Comparison of ENCODE assay signal across 12 cellular contexts in genomic region chr11:69463181-69463891, GRCh38. TPM values are rescaled to one million over a fixed set of nuclear protein-coding genes. Genes with fewer than 3 reads are reported as not detected.
DNase-seq lines count a peak whose midpoint lies in the region; ATAC-seq and TF ChIP-seq lines count a peak whose summit lies in the region.
"Had no signal": no experiment of that assay in that cellular context is flagged by ENCODE, and none has a peak within 500 bp of the region (broad histone marks: within the 10 kb centered on the region; RNA-seq: fewer than 3 reads in every experiment).

No MANE protein-coding gene starts in this region.

- 52% methylated on average over 4 of the region's 12 CpGs for WGBS in right lobe of liver (ENCODE audit: insufficient coverage, low coverage, low lambda C conversion rate, missing lambda C conversion rate)
- 43% methylated on average over 12 of the region's 12 CpGs; no CpG with 5 or more reads in 1 of the 2 donors for WGBS in transverse colon (ENCODE audit: low coverage in 1 of 2), 2 donors

- H4K20me1 ChIP-seq in OCI-LY7 (ENCODE audit: insufficient read depth, low read length): no peaks in the 10 kb centered on the region

- no peak overlapping the region for H3K4me2 ChIP-seq in OCI-LY7 (ENCODE audit: low read length)

- TF ChIP-seq POLR2A in right lobe of liver (IDR thresholded peaks at IDR 0.05) (no peak), transverse colon (IDR thresholded peaks at IDR 0.05) (no peak)

- in situ Hi-C loops in transverse colon (cut with MboI; ENCODE audit: low pct_ligation_motif_present in 1 of 4, low pct_unique_long_range_greater_than_20kb in 1 of 4, low sequenced_read_pairs in 3 of 4): no loop called here

- POLR2A ChIA-PET in OCI-LY7 (lab: Charles Lee): no interaction called here

- H3K36me3 ChIP-seq in right lobe of liver: no peaks in the 10 kb centered on the region
- H3K36me3 ChIP-seq in transverse colon: no peaks in the 10 kb centered on the region
- H3K36me3 ChIP-seq in OCI-LY7 (ENCODE audit: insufficient read depth, low read length): no peaks in the 10 kb centered on the region

- no peak overlapping the region for H3K4me3 Mint-ChIP-seq in dendritic cell treated with granulocyte-macrophage colony-stimulating factor and Interleukin-4, amounts not matched to agents 40 ng/mL and 50 ng/mL, for 4 days
- H3K4me3 Mint-ChIP-seq: activated T-cell treated with anti-CD3 and anti-CD28 coated beads, Interleukin-2, amount 50 U/mL, for 72 hours had no signal

- no peaks in the 10 kb centered on the region for H3K9me2 ChIP-seq in OCI-LY7 (ENCODE audit: insufficient read depth, low read length)

- no peaks in the 10 kb centered on the region for H3K36me3 Mint-ChIP-seq in dendritic cell treated with granulocyte-macrophage colony-stimulating factor and Interleukin-4, amounts not matched to agents 40 ng/mL and 50 ng/mL, for 4 days (ENCODE audit: low read depth)

- no TSS peak for BruUV-seq in OCI-LY7 (replicated peaks; lab: Mats Ljungman, UMichigan)

- H3K9me3 Mint-ChIP-seq in dendritic cell treated with granulocyte-macrophage colony-stimulating factor and Interleukin-4, amounts not matched to agents 40 ng/mL and 50 ng/mL, for 4 days: peaks cover 19% of the 10 kb centered on the region

- intact Hi-C loops in dendritic cell treated with granulocyte-macrophage colony-stimulating factor and Interleukin-4, amounts not matched to agents 40 ng/mL and 50 ng/mL, for 4 days (cut with micrococcal nuclease): no loop called here
- intact Hi-C loops in right lobe of liver (cut with DNase I) (no loop called here), transverse colon (cut with DNase I; ENCODE audit: low total_unique reads) (no loop called here), OCI-LY7 (cut with micrococcal nuclease; ENCODE audit: unreplicated experiment) (no loop called here)

- H3K27ac Mint-ChIP-seq in dendritic cell treated with granulocyte-macrophage colony-stimulating factor and Interleukin-4, amounts not matched to agents 40 ng/mL and 50 ng/mL, for 4 days: peak overlapping the region; percentile 45
- H3K27ac Mint-ChIP-seq: activated T-cell treated with anti-CD3 and anti-CD28 coated beads, Interleukin-2, amount 50 U/mL, for 72 hours had no signal

- H3K4me1 ChIP-seq in right lobe of liver (peaks cover 0 to 5% (median 0%) of the 10 kb centered on the region in 4 donors), transverse colon (peaks cover 11 to 54% (median 44%) of the 10 kb centered on the region in 4 donors), OCI-LY7 (ENCODE audit: insufficient read depth, low read length, poor library complexity, severe bottlenecking) (no peaks in the 10 kb centered on the region)

- CTCF ChIA-PET in OCI-LY7 (lab: Charles Lee; ENCODE audit: unreplicated experiment): no interaction called here

- H3K27me3 Mint-ChIP-seq in dendritic cell treated with granulocyte-macrophage colony-stimulating factor and Interleukin-4, amounts not matched to agents 40 ng/mL and 50 ng/mL, for 4 days: peaks cover 37% of the 10 kb centered on the region

- DNase-seq in DMS53 (lab: John Stamatoyannopoulos, UW) (peak; percentile 29), DMS53 treated with DMSO at 0.1 percent for 48 hours (lab: John Stamatoyannopoulos, UW; ENCODE audit: unreplicated experiment) (no peak), right lobe of liver (peak in 2 of 3 donors; percentile 10 to 52), transverse colon (no peak), epidermal melanocyte (ENCODE audit: insufficient read length, low spot score) (no peak), OCI-LY7 (ENCODE audit: low spot score) (no peak)
- DNase-seq: activated T-cell treated with anti-CD3 and anti-CD28 coated beads, Interleukin-2, amount 50 U/mL, for 72 hours had no signal

- H3K9me3 ChIP-seq in right lobe of liver (peaks cover 0 to 4% (median 0%) of the 10 kb centered on the region in 4 donors), transverse colon (peaks cover 0 to 3% of the 10 kb centered on the region in 2 donors), OCI-LY7 (ENCODE audit: low read length) (no peaks in the 10 kb centered on the region)

- H3K79me2 ChIP-seq in OCI-LY7 (ENCODE audit: insufficient read depth, low read depth, low read length): no peaks in the 10 kb centered on the region

- ATAC-seq in right lobe of liver: peak in 3 of 4 donors; percentile 8 to 30 (median 11)
- ATAC-seq in GM18520 (IDR thresholded peaks at IDR 0.05; ENCODE audit: unreplicated experiment): no peak
- ATAC-seq: activated T-cell treated with anti-CD3 and anti-CD28 coated beads, Interleukin-2, amount 50 U/mL, for 72 hours had no signal

- H3K4me3 ChIP-seq in right lobe of liver (no peak overlapping the region), transverse colon (no peak overlapping the region), OCI-LY7 (ENCODE audit: low read depth, low read length, poor library complexity, severe bottlenecking) (no peak overlapping the region)
- H3K4me3 ChIP-seq: dorsolateral prefrontal cortex had no signal

- H3K27ac ChIP-seq in right lobe of liver: no peak overlapping the region
- peak overlapping the region; percentile 68 to 82 (median 74) for H3K27ac ChIP-seq in transverse colon
- no peak overlapping the region for H3K27ac ChIP-seq in OCI-LY7 (ENCODE audit: low read depth, low read length, poor library complexity, severe bottlenecking)
- H3K27ac ChIP-seq: dorsolateral prefrontal cortex had no signal

- no peaks in the 10 kb centered on the region for H3K27me3 ChIP-seq in right lobe of liver
- no peaks in the 10 kb centered on the region for H3K27me3 ChIP-seq in transverse colon

- TF ChIP-seq CTCF in right lobe of liver (IDR thresholded peaks at IDR 0.05) (no peak), transverse colon (IDR thresholded peaks at IDR 0.05) (no peak), OCI-LY7 (conservative IDR thresholded peaks at IDR 0.05; ENCODE audit: low read length) (no peak)

- TF ChIP-seq EP300 in transverse colon (IDR thresholded peaks at IDR 0.05; ENCODE audit: low read depth): no peak

- peaks cover 17% of the 10 kb centered on the region for H3K4me1 Mint-ChIP-seq in dendritic cell treated with granulocyte-macrophage colony-stimulating factor and Interleukin-4, amounts not matched to agents 40 ng/mL and 50 ng/mL, for 4 days (ENCODE audit: low read depth)

- H2AFZ ChIP-seq in OCI-LY7 (ENCODE audit: low read length): no peak overlapping the region

RNA-seq across cellular contexts. Expression of gene LINC01488, which starts 18.1 kb away (rescaled TPM):
- total RNA-seq in right lobe of liver (10 to 100 TPM in 1 of 6 experiments, 1 to 10 TPM in 3, under 1 TPM in 1, not detected in 1; 0.63 to 22.9 (median 1.1) TPM), transverse colon (not detected), OCI-LY7 (2022) (not detected in 2 replicates)
- not detected in 2 replicates for total RNA-seq in OCI-LY7 (2014; rRNA removed; shearing (Covaris generic))
- total RNA-seq: A172; activated T-cell treated with anti-CD3 and anti-CD28 coated beads, Interleukin-2, amount 50 U/mL, for 72 hours; dorsolateral prefrontal cortex; pulmonary artery endothelial cell had no signal

Comparison
In these comparisons a context has a peak if more than half of its experiments do, and no peak if none do; other contexts are left out.
1. DNase-seq: peak in DMS53 (single experiment) and right lobe of liver (2 of 3); none in DMS53 treated with DMSO at 0.1 percent for 48 hours (single experiment), transverse colon (single experiment), epidermal melanocyte (single experiment) and OCI-LY7 (single experiment).
2. H3K27ac ChIP-seq: peak in transverse colon (4 of 4); none in right lobe of liver (0 of 3) and OCI-LY7 (single experiment).